In the genomic region with DNA sequence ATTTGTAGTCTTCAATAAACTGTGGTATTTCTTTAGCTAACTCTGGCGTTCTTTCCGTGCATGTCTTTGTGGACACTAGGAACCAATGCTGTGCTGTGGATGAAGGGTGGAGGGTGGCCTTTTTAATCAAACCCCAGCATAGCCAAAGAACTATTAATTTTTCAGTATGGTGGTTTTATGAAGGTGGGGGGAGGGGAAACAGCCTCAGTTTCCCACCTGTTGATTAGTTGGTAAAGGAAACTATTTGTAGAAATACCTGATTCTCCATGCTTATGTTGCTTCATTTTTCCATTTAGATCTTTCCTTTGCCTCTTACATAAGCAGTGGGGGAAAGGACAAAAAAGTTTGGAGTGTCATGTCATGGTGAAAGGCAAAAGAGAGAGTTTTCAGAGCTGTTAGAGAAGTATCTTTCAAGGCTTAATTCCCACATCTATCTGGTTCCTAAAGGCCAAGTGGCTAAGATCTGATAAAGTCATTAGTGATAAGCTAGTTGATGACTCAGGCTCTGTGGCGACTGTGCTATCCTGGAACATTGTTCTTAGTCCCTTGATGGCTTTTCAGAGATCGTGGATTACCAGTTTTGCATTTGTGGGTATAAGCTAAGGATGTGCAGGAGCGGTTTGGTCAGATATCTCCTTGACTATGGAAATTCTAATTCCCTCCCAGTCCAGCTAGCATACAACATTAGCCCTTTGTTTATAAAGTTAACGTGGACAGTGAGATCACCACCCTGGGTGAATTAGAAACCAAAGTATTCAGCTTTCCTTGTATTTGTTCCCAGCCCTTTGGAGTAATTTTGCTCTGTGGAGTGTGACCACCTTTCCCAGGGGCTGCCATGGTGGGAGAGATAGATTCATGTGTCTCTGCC, we compare ENCODE assay signal across 1 cellular context.
A peak's percentile ranks its signal among the peaks of the same experiment; 100 is the strongest.
TF ChIP-seq lines count a peak whose summit lies in the region.

No MANE protein-coding gene starts in this region.

TF ChIP-seq in K562, 482 proteins besides CTCF, POLR2A, EP300 and RAD21 (continues in another document):
- peak; percentile 64; the same call in 1 of the 2 replicates for TF ChIP-seq SMARCE1 (IDR thresholded peaks at IDR 0.05)
- no peak for TF ChIP-seq POLR3A (IDR thresholded peaks at IDR 0.05; ENCODE audit: borderline replicate concordance, extremely low read depth, insufficient read depth, insufficient read length)
- TF ChIP-seq CBX8 (IDR thresholded peaks at IDR 0.05; ENCODE audit: borderline replicate concordance, extremely low read depth, low read depth, low read length, poor library complexity, severe bottlenecking), result no peak
- TF ChIP-seq, protein P1, sequence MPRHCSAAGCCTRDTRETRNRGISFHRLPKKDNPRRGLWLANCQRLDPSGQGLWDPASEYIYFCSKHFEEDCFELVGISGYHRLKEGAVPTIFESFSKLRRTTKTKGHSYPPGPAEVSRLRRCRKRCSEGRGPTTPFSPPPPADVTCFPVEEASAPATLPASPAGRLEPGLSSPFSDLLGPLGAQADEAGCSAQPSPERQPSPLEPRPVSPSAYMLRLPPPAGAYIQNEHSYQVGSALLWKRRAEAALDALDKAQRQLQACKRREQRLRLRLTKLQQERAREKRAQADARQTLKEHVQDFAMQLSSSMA (CRISPR knock-in tag; IDR thresholded peaks at IDR 0.05), result no peak
- TF ChIP-seq FOS (IDR thresholded peaks at IDR 0.05; ENCODE audit: extremely low read depth, insufficient read length), result no peak
- TF ChIP-seq ZNF507 (tag; conservative IDR thresholded peaks at IDR 0.05), result no peak
- TF ChIP-seq HIVEP1 (CRISPR knock-in tag; IDR thresholded peaks at IDR 0.05), result no peak
- TF ChIP-seq CREM (IDR thresholded peaks at IDR 0.05; ENCODE audit: low read depth), result no peak
- 0 out of 2 replicates have a peak, but pooled peaks have one; percentile 20 for TF ChIP-seq NFE2 (IDR thresholded peaks at IDR 0.05; ENCODE audit: low read depth)
- TF ChIP-seq, protein P2, sequence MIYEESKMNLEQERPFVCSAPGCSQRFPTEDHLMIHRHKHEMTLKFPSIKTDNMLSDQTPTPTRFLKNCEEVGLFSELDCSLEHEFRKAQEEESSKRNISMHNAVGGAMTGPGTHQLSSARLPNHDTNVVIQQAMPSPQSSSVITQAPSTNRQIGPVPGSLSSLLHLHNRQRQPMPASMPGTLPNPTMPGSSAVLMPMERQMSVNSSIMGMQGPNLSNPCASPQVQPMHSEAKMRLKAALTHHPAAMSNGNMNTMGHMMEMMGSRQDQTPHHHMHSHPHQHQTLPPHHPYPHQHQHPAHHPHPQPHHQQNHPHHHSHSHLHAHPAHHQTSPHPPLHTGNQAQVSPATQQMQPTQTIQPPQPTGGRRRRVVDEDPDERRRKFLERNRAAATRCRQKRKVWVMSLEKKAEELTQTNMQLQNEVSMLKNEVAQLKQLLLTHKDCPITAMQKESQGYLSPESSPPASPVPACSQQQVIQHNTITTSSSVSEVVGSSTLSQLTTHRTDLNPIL (CRISPR knock-in tag; IDR thresholded peaks at IDR 0.05), result no peak
- no peak for TF ChIP-seq ZSCAN29 (IDR thresholded peaks at IDR 0.05)
- TF ChIP-seq, protein P3, sequence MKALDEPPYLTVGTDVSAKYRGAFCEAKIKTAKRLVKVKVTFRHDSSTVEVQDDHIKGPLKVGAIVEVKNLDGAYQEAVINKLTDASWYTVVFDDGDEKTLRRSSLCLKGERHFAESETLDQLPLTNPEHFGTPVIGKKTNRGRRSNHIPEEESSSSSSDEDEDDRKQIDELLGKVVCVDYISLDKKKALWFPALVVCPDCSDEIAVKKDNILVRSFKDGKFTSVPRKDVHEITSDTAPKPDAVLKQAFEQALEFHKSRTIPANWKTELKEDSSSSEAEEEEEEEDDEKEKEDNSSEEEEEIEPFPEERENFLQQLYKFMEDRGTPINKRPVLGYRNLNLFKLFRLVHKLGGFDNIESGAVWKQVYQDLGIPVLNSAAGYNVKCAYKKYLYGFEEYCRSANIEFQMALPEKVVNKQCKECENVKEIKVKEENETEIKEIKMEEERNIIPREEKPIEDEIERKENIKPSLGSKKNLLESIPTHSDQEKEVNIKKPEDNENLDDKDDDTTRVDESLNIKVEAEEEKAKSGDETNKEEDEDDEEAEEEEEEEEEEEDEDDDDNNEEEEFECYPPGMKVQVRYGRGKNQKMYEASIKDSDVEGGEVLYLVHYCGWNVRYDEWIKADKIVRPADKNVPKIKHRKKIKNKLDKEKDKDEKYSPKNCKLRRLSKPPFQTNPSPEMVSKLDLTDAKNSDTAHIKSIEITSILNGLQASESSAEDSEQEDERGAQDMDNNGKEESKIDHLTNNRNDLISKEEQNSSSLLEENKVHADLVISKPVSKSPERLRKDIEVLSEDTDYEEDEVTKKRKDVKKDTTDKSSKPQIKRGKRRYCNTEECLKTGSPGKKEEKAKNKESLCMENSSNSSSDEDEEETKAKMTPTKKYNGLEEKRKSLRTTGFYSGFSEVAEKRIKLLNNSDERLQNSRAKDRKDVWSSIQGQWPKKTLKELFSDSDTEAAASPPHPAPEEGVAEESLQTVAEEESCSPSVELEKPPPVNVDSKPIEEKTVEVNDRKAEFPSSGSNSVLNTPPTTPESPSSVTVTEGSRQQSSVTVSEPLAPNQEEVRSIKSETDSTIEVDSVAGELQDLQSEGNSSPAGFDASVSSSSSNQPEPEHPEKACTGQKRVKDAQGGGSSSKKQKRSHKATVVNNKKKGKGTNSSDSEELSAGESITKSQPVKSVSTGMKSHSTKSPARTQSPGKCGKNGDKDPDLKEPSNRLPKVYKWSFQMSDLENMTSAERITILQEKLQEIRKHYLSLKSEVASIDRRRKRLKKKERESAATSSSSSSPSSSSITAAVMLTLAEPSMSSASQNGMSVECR (CRISPR knock-in tag; IDR thresholded peaks at IDR 0.05), result no peak
- TF ChIP-seq BRF2 (IDR thresholded peaks at IDR 0.05; ENCODE audit: borderline replicate concordance, insufficient read depth, insufficient read length), result no peak
- TF ChIP-seq CHD4 (IDR thresholded peaks at IDR 0.05; ENCODE audit: insufficient read depth, insufficient replicate concordance, low read depth, low read length, poor library complexity, severe bottlenecking), result no peak
- TF ChIP-seq TCF7 (IDR thresholded peaks at IDR 0.05; ENCODE audit: borderline replicate concordance), result no peak
- TF ChIP-seq ZNF717 (CRISPR knock-in tag; IDR thresholded peaks at IDR 0.05), result no peak
- TF ChIP-seq RFX1 (IDR thresholded peaks at IDR 0.05), result no peak
- TF ChIP-seq DPF2 (IDR thresholded peaks at IDR 0.05), result peak; percentile 53
- TF ChIP-seq AFF4 (CRISPR knock-in tag; IDR thresholded peaks at IDR 0.05), result no peak
- TF ChIP-seq SPI1 (IDR thresholded peaks at IDR 0.05; ENCODE audit: borderline replicate concordance, low read depth, low read length), result no peak
- no peak for TF ChIP-seq CAMTA2 (CRISPR knock-in tag; conservative IDR thresholded peaks at IDR 0.05)
- TF ChIP-seq NCOA6 (IDR thresholded peaks at IDR 0.05), result no peak
- peak; percentile 38; the same call in 1 of the 2 replicates for TF ChIP-seq MTA1 (IDR thresholded peaks at IDR 0.05; ENCODE audit: borderline replicate concordance)
- no peak for TF ChIP-seq HNRNPH1 (optimal IDR thresholded peaks at IDR 0.05; ENCODE audit: low read depth, low read length)
- TF ChIP-seq ZZZ3 (IDR thresholded peaks at IDR 0.05), result no peak
- no peak for TF ChIP-seq ZNF354B (CRISPR knock-in tag; IDR thresholded peaks at IDR 0.05)
- TF ChIP-seq NR4A1 (CRISPR knock-in tag; IDR thresholded peaks at IDR 0.05), result no peak
- no peak for TF ChIP-seq NR4A1 (tag; IDR thresholded peaks at IDR 0.05)
- TF ChIP-seq, protein P4, sequence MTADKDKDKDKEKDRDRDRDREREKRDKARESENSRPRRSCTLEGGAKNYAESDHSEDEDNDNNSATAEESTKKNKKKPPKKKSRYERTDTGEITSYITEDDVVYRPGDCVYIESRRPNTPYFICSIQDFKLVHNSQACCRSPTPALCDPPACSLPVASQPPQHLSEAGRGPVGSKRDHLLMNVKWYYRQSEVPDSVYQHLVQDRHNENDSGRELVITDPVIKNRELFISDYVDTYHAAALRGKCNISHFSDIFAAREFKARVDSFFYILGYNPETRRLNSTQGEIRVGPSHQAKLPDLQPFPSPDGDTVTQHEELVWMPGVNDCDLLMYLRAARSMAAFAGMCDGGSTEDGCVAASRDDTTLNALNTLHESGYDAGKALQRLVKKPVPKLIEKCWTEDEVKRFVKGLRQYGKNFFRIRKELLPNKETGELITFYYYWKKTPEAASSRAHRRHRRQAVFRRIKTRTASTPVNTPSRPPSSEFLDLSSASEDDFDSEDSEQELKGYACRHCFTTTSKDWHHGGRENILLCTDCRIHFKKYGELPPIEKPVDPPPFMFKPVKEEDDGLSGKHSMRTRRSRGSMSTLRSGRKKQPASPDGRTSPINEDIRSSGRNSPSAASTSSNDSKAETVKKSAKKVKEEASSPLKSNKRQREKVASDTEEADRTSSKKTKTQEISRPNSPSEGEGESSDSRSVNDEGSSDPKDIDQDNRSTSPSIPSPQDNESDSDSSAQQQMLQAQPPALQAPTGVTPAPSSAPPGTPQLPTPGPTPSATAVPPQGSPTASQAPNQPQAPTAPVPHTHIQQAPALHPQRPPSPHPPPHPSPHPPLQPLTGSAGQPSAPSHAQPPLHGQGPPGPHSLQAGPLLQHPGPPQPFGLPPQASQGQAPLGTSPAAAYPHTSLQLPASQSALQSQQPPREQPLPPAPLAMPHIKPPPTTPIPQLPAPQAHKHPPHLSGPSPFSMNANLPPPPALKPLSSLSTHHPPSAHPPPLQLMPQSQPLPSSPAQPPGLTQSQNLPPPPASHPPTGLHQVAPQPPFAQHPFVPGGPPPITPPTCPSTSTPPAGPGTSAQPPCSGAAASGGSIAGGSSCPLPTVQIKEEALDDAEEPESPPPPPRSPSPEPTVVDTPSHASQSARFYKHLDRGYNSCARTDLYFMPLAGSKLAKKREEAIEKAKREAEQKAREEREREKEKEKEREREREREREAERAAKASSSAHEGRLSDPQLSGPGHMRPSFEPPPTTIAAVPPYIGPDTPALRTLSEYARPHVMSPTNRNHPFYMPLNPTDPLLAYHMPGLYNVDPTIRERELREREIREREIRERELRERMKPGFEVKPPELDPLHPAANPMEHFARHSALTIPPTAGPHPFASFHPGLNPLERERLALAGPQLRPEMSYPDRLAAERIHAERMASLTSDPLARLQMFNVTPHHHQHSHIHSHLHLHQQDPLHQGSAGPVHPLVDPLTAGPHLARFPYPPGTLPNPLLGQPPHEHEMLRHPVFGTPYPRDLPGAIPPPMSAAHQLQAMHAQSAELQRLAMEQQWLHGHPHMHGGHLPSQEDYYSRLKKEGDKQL (CRISPR knock-in tag; IDR thresholded peaks at IDR 0.05; ENCODE audit: borderline replicate concordance), result no peak
- no peak for TF ChIP-seq ZFX (CRISPR knock-in tag; IDR thresholded peaks at IDR 0.05)
- TF ChIP-seq SMAD3 (CRISPR knock-in tag; conservative IDR thresholded peaks at IDR 0.05), result no peak
- no peak for TF ChIP-seq CBFA2T3 (IDR thresholded peaks at IDR 0.05)
- TF ChIP-seq WHSC1 (IDR thresholded peaks at IDR 0.05; ENCODE audit: low read length), result no peak
- no peak for TF ChIP-seq TAF7 (tag; IDR thresholded peaks at IDR 0.05)
- TF ChIP-seq CTBP1 (IDR thresholded peaks at IDR 0.05; ENCODE audit: borderline replicate concordance), result 0 out of 2 replicates have a peak, but pooled peaks have one; percentile 13
- TF ChIP-seq HDAC3 (IDR thresholded peaks at IDR 0.05; ENCODE audit: borderline replicate concordance, partially characterized antibody), result no peak
- TF ChIP-seq RFX7 (CRISPR knock-in tag; IDR thresholded peaks at IDR 0.05), result no peak
- no peak for TF ChIP-seq POLR2AphosphoS2 (IDR thresholded peaks at IDR 0.05; ENCODE audit: low read length)
- TF ChIP-seq NELFE (IDR thresholded peaks at IDR 0.05; ENCODE audit: insufficient read depth, insufficient read length), result no peak
- no peak for TF ChIP-seq HOXB6 (CRISPR knock-in tag; IDR thresholded peaks at IDR 0.05; ENCODE audit: borderline replicate concordance)
- TF ChIP-seq CXXC5 (CRISPR knock-in tag; IDR thresholded peaks at IDR 0.05), result no peak
- no peak for TF ChIP-seq ILK (tag; IDR thresholded peaks at IDR 0.05; ENCODE audit: borderline replicate concordance, low read depth)
- no peak for TF ChIP-seq PTTG1 (tag; IDR thresholded peaks at IDR 0.05; ENCODE audit: low read depth)
- no peak for TF ChIP-seq CBFB (CRISPR knock-in tag; IDR thresholded peaks at IDR 0.05)
- no peak for TF ChIP-seq ZNF217 (CRISPR knock-in tag; IDR thresholded peaks at IDR 0.05)
- TF ChIP-seq TBP (optimal IDR thresholded peaks at IDR 0.05; ENCODE audit: low read depth, low read length), result no peak
- TF ChIP-seq, protein P5, sequence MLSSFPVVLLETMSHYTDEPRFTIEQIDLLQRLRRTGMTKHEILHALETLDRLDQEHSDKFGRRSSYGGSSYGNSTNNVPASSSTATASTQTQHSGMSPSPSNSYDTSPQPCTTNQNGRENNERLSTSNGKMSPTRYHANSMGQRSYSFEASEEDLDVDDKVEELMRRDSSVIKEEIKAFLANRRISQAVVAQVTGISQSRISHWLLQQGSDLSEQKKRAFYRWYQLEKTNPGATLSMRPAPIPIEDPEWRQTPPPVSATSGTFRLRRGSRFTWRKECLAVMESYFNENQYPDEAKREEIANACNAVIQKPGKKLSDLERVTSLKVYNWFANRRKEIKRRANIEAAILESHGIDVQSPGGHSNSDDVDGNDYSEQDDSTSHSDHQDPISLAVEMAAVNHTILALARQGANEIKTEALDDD (IDR thresholded peaks at IDR 0.05), result 0 out of 2 replicates have a peak, but pooled peaks have one; percentile 36
